Comparison of ENCODE assay signal across 8 cellular contexts in genomic region chr10:60099998-60100747, GRCh38.
DNase-seq lines count a peak whose midpoint lies in the region; FAIRE-seq and TF ChIP-seq lines count a peak whose summit lies in the region.

No MANE protein-coding gene starts in this region.

- FAIRE-seq in kidney (lab: Jason Lieb, UNC) = peak; percentile 98

- H3K27ac ChIP-seq in HEK293 (ENCODE audit: extremely low read depth, low read depth, low read length) (no peak overlapping the region), kidney (ENCODE audit: low read depth in 2 of 2, low read length in 2 of 2) (no peak overlapping the region), transverse colon (no peak overlapping the region)

- 50 to 63% methylated on average over 2 of the region's 2 CpGs for WGBS in transverse colon (ENCODE audit: low coverage in 1 of 2), 2 donors

- DNase-seq in Daoy (ENCODE audit: low read depth) (peak; percentile 25), NCI-H748 treated with DMSO at 0.1 percent for 48 hours (lab: John Stamatoyannopoulos, UW) (peak; percentile 4), cardiac fibroblast (ENCODE audit: low read depth in 2 of 2) (peak; percentile 76 to 80), kidney (no peak), transverse colon (no peak), GOT3 (lab: John Stamatoyannopoulos, UW) (no peak), occipital lobe (lab: John Stamatoyannopoulos, UW) (no peak)

- intact Hi-C loops in kidney (cut with DNase I) = loop anchor here (10.0 kb wide), 2 partner anchors 115 to 335 kb away; no protein-coding TSS in a partner anchor
- intact Hi-C loops in transverse colon (cut with DNase I; ENCODE audit: low total_unique reads) = loop anchor here (5.0 kb wide), 1 partner anchor 112 kb away; no protein-coding TSS in a partner anchor

- CTCF ChIA-PET in HEK293 (lab: Yijun Ruan, JAX) = interaction anchor here (0.5 to 7.7 kb wide), 12 partner anchors 8 to 548 kb away, joined by 3 to 129 read pairs (median 3); no protein-coding TSS in a partner anchor

- in situ Hi-C loops in transverse colon (cut with MboI; ENCODE audit: low pct_ligation_motif_present in 1 of 4, low pct_unique_long_range_greater_than_20kb in 1 of 4, low sequenced_read_pairs in 3 of 4) = loop anchor here (10.0 to 25.0 kb wide), 5 partner anchors 105 to 562 kb away; no protein-coding TSS in a partner anchor

- no peak overlapping the region for H3K9ac ChIP-seq in kidney (ENCODE audit: low read length in 2 of 2)

- H3K36me3 ChIP-seq in HEK293 (ENCODE audit: control insufficient read depth in 2 of 2, insufficient read depth in 1 of 2, low read length in 2 of 2) (peaks cover 0 to 6% of the 10 kb centered on the region in 2 experiments; a peak in 2 of 3 replicates), kidney (ENCODE audit: control insufficient read depth in 1 of 2, insufficient read depth in 2 of 2, low read length in 2 of 2) (peaks cover 0 to 32% of the 10 kb centered on the region in 2 donors), transverse colon (no peaks in the 10 kb centered on the region)

- no peaks in the 10 kb centered on the region for H3K27me3 ChIP-seq in transverse colon

- H3K9me3 ChIP-seq in HEK293 (ENCODE audit: control insufficient read depth, insufficient read depth, low read depth, low read length) (no peaks in the 10 kb centered on the region), kidney (ENCODE audit: control insufficient read depth in 1 of 2, low read length in 2 of 2) (no peaks in the 10 kb centered on the region), transverse colon (no peaks in the 10 kb centered on the region)

- POLR2A ChIA-PET in HEK293 (lab: Yijun Ruan, JAX) = interaction anchor here (0.6 kb wide), 1 partner anchor 555 kb away, joined by 3 read pairs; no protein-coding TSS in a partner anchor

- H3K4me3 ChIP-seq in HEK293 (ENCODE audit: low read depth, low read length) (no peak overlapping the region), cardiac fibroblast (replicated peaks in 1 of 2; ENCODE audit: low read depth in 2 of 2, low read length in 2 of 2) (no peak overlapping the region), kidney (ENCODE audit: low read length in 2 of 2) (no peak overlapping the region), transverse colon (no peak overlapping the region)

- TF ChIP-seq CTCF in HEK293 (tag by site-specific recombination; IDR thresholded peaks at IDR 0.05) = no peak
- peak; percentile 37 for TF ChIP-seq CTCF in cardiac fibroblast (IDR thresholded peaks at IDR 0.05; ENCODE audit: low read depth, low read length)
- TF ChIP-seq CTCF in kidney (IDR thresholded peaks at IDR 0.05; ENCODE audit: borderline replicate concordance, extremely low read depth, insufficient read depth) = peak; percentile 56
- TF ChIP-seq CTCF in transverse colon (IDR thresholded peaks at IDR 0.05) = peak; percentile 48 to 59 (median 57)

- H3K4me1 ChIP-seq in HEK293 (ENCODE audit: control insufficient read depth, insufficient read depth, low read length) (peaks cover 2% of the 10 kb centered on the region), kidney (ENCODE audit: control insufficient read depth in 1 of 2, insufficient read depth in 1 of 2, low read depth in 1 of 2, low read length in 2 of 2) (peaks cover 3 to 11% of the 10 kb centered on the region in 2 donors), transverse colon (peaks cover 0 to 11% (median 0%) of the 10 kb centered on the region in 4 donors)

- no peak for TF ChIP-seq EP300 in transverse colon (IDR thresholded peaks at IDR 0.05; ENCODE audit: low read depth)

- TF ChIP-seq POLR2A in transverse colon (IDR thresholded peaks at IDR 0.05) = no peak

TF ChIP-seq in HEK293, 187 proteins besides CTCF, POLR2A, EP300 and RAD21:
- TF ChIP-seq ZNF473 (tag by site-specific recombination; IDR thresholded peaks at IDR 0.05) (no peak), ZBTB49 (tag by site-specific recombination; IDR thresholded peaks at IDR 0.05; ENCODE audit: low read depth) (no peak), ZNF23 (tag by site-specific recombination; IDR thresholded peaks at IDR 0.05; ENCODE audit: borderline replicate concordance) (no peak), HOXC10 (CRISPR knock-in tag; IDR thresholded peaks at IDR 0.05) (no peak), ZNF654 (tag by site-specific recombination; IDR thresholded peaks at IDR 0.05; ENCODE audit: low read depth) (peak; percentile 73), BCL11B (tag by site-specific recombination; IDR thresholded peaks at IDR 0.05; ENCODE audit: low read depth) (no peak), ZNF362 (tag by site-specific recombination; IDR thresholded peaks at IDR 0.05) (peak; percentile 66; the same call in 1 of the 2 replicates), ZNF2 (tag by site-specific recombination; IDR thresholded peaks at IDR 0.05) (0 out of 2 replicates have a peak, but pooled peaks have one; percentile 61), ZNF549 (tag by site-specific recombination; IDR thresholded peaks at IDR 0.05) (no peak), ZNF510 (tag by site-specific recombination; IDR thresholded peaks at IDR 0.05; ENCODE audit: insufficient replicate concordance) (no peak)

Comparison
In these comparisons a context has a peak if more than half of its experiments do, and no peak if none do; other contexts are left out.
1. DNase-seq: peak in Daoy (single experiment), NCI-H748 treated with DMSO at 0.1 percent for 48 hours (single experiment) and cardiac fibroblast (2 of 2); none in kidney (single experiment), transverse colon (single experiment), GOT3 (single experiment) and occipital lobe (single experiment).